In genomic region chr7:93461350-93461749, GRCh38 we compare ENCODE assay signal across 12 cellular contexts.
DNase-seq lines count a peak whose midpoint lies in the region; ATAC-seq and TF ChIP-seq lines count a peak whose summit lies in the region.
"Had no signal": no experiment of that assay in that cellular context is flagged by ENCODE, and none has a peak within 500 bp of the region (broad histone marks: within the 10 kb centered on the region; RNA-seq: fewer than 3 reads in every experiment).

No MANE protein-coding gene starts in this region.

- no peak overlapping the region for H2AFZ ChIP-seq in DND-41 (ENCODE audit: low read depth, low read length)

- TF ChIP-seq POLR2A in body of pancreas (IDR thresholded peaks at IDR 0.05): no peak
- TF ChIP-seq POLR2A in esophagus squamous epithelium (IDR thresholded peaks at IDR 0.05): no peak

- H3K27me3 ChIP-seq in DND-41 (ENCODE audit: insufficient read depth, low read length, poor library complexity) (peaks cover 14% of the 10 kb centered on the region), RWPE2 (ENCODE audit: insufficient read depth, poor library complexity, severe bottlenecking) (peaks cover 3% of the 10 kb centered on the region), body of pancreas (no peaks in the 10 kb centered on the region), esophagus squamous epithelium (no peaks in the 10 kb centered on the region)
- H3K27me3 ChIP-seq: Peyer's patch had no signal

- H3K4me1 ChIP-seq in DND-41 (ENCODE audit: insufficient read depth, low read length) (no peaks in the 10 kb centered on the region), RWPE2 (ENCODE audit: insufficient read depth, poor library complexity, severe bottlenecking) (no peaks in the 10 kb centered on the region), body of pancreas (no peaks in the 10 kb centered on the region), esophagus squamous epithelium (no peaks in the 10 kb centered on the region)
- H3K4me1 ChIP-seq: Peyer's patch had no signal

- no peak for DNase-seq in DND-41
- peak; percentile 41 for DNase-seq in NAMALWA (ENCODE audit: low spot score)
- no peak for DNase-seq in RWPE2 (ENCODE audit: low spot score)
- DNase-seq in medulla oblongata (ENCODE audit: extremely low spot score): peak; percentile 33
- DNase-seq in NCI-H187 treated with DMSO at 0.1 percent for 48 hours (lab: John Stamatoyannopoulos, UW): no peak
- DNase-seq in AG20443 (ENCODE audit: low spot score): no peak
- no peak for DNase-seq in body of pancreas
- no peak for DNase-seq in esophagus squamous epithelium (lab: John Stamatoyannopoulos, UW)
- DNase-seq: activated CD4-positive, alpha-beta memory T cell treated with anti-CD3 and anti-CD28 coated beads for 36 hours; GF-D8; Peyer's patch; posterior cingulate gyrus had no signal

- ATAC-seq in DND-41 (ENCODE audit: insufficient read depth, low read depth) (no peak), RWPE2 (ENCODE audit: low read depth) (0 out of 3 replicates have a peak, but pooled peaks have one; percentile 12), body of pancreas (no peak)

- intact Hi-C loops in body of pancreas (cut with DNase I): no loop called here
- intact Hi-C loops in esophagus squamous epithelium (cut with DNase I): no loop called here

- 35 to 39% methylated on average over 2 of the region's 2 CpGs for WGBS in body of pancreas, 2 donors
- 47 to 51% methylated on average over 2 of the region's 2 CpGs for WGBS in esophagus squamous epithelium, 2 donors

- no peaks in the 10 kb centered on the region for H4K20me1 ChIP-seq in DND-41 (ENCODE audit: insufficient read depth, low read length)

- H3K27ac ChIP-seq in DND-41 (ENCODE audit: low read length): no peak overlapping the region
- no peak overlapping the region for H3K27ac ChIP-seq in RWPE2 (ENCODE audit: poor library complexity, severe bottlenecking)
- no peak overlapping the region for H3K27ac ChIP-seq in body of pancreas
- H3K27ac ChIP-seq in esophagus squamous epithelium: no peak overlapping the region
- H3K27ac ChIP-seq: Peyer's patch had no signal

- H3K9me3 ChIP-seq in DND-41 (ENCODE audit: insufficient read depth, low read length, severe bottlenecking) (no peaks in the 10 kb centered on the region), RWPE2 (ENCODE audit: severe bottlenecking) (no peaks in the 10 kb centered on the region), body of pancreas (no peaks in the 10 kb centered on the region), esophagus squamous epithelium (no peaks in the 10 kb centered on the region)
- H3K9me3 ChIP-seq: Peyer's patch had no signal

- H3K79me2 ChIP-seq in DND-41 (ENCODE audit: insufficient read depth, low read length): no peaks in the 10 kb centered on the region

- H3K4me2 ChIP-seq in DND-41 (ENCODE audit: insufficient read depth, low read length): no peak overlapping the region

- H3K9ac ChIP-seq in DND-41 (ENCODE audit: low read depth, low read length): no peak overlapping the region

- H3K36me3 ChIP-seq in DND-41 (ENCODE audit: insufficient read depth, low read length) (no peaks in the 10 kb centered on the region), RWPE2 (ENCODE audit: low read depth) (no peaks in the 10 kb centered on the region), body of pancreas (replicated peaks in 1 of 2; ENCODE audit: insufficient read depth in 1 of 2, low read depth in 2 of 2) (no peaks in the 10 kb centered on the region), esophagus squamous epithelium (no peaks in the 10 kb centered on the region)
- H3K36me3 ChIP-seq: Peyer's patch had no signal

- TF ChIP-seq CTCF in DND-41 (IDR thresholded peaks at IDR 0.05; ENCODE audit: borderline replicate concordance, extremely low read depth, low read length, poor library complexity, severe bottlenecking) (peak; percentile 30), RWPE2 (IDR thresholded peaks at IDR 0.05; ENCODE audit: poor library complexity, severe bottlenecking) (peak; percentile 9), body of pancreas (IDR thresholded peaks at IDR 0.05) (peak in 2 of 7 experiments; percentile 5 to 14), esophagus squamous epithelium (IDR thresholded peaks at IDR 0.05) (no peak)

- H3K4me3 ChIP-seq in DND-41 (ENCODE audit: low read depth in 1 of 2, low read length in 2 of 2) (no peak overlapping the region), RWPE2 (ENCODE audit: severe bottlenecking) (no peak overlapping the region), body of pancreas (no peak overlapping the region), esophagus squamous epithelium (no peak overlapping the region)
- H3K4me3 ChIP-seq: Peyer's patch had no signal

Comparison
In these comparisons a context has a peak if more than half of its experiments do, and no peak if none do; other contexts are left out.
1. DNase-seq: peak in NAMALWA (single experiment) and medulla oblongata (single experiment); none in DND-41 (single experiment), RWPE2 (single experiment), NCI-H187 treated with DMSO at 0.1 percent for 48 hours (single experiment), AG20443 (single experiment), body of pancreas (0 of 4) and esophagus squamous epithelium (single experiment).
2. CTCF ChIP-seq: peak in DND-41 (single experiment) and RWPE2 (single experiment); none in esophagus squamous epithelium (0 of 6).